Comparison of ENCODE assay signal across 8 cellular contexts in the genomic region with DNA sequence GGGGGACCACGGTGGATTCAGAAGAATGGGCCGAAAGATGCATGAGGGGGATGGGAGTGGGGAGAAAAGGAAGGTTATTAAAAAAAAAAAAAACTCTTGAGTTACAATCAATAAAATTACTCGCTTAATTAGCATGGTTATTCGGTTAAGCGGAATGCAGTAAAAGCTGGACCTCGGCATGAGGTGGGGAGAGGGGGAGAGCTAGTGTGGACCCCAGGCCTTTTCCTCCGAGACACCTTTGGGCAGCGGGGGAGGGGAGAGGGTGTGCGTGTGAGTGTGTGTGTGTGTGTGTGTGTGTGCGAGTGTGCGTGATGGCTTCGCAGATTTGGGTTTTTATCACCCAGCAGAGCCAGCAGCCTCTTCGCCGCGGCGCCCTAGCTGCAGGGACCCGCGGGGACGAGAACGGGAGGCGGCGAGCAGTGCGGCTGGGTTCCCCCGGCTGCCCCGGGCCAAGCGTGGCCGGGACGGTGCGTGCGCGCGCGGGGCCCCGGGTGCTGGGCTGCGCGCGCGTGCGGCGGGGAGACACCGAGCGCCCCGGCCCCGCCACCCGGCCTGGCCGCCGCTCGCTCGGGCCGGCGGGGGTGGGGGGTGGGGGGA. TPM values are rescaled to one million over a fixed set of nuclear protein-coding genes. Genes with fewer than 3 reads are reported as not detected.
DNase-seq lines count a peak whose midpoint lies in the region; ATAC-seq lines count a peak whose summit lies in the region.

No MANE protein-coding gene starts in this region.

- peaks cover 8% of the 10 kb centered on the region for H3K4me1 Mint-ChIP-seq in activated T-helper 17 cell treated with anti-CD3 and anti-CD28 coated beads, Interleukin-2, amount 50 U/mL, for 72 hours
- H3K4me1 Mint-ChIP-seq in immature natural killer cell = peaks cover 31 to 36% of the 10 kb centered on the region in 2 donors

- H3K36me3 ChIP-seq in subcutaneous abdominal adipose tissue (ENCODE audit: control insufficient read depth in 5 of 5, insufficient read depth in 5 of 5, low read length in 5 of 5) = no peaks in the 10 kb centered on the region

- H3K9me3 Mint-ChIP-seq in activated T-helper 17 cell treated with anti-CD3 and anti-CD28 coated beads, Interleukin-2, amount 50 U/mL, for 72 hours = no peaks in the 10 kb centered on the region
- H3K9me3 Mint-ChIP-seq in immature natural killer cell = no peaks in the 10 kb centered on the region

- peak overlapping the region in 3 of 5 donors; percentile 69 to 82 (median 75) for H3K9ac ChIP-seq in subcutaneous abdominal adipose tissue (ENCODE audit: low read length in 5 of 5)

- ATAC-seq in activated T-helper 17 cell treated with anti-CD3 and anti-CD28 coated beads, Interleukin-2, amount 50 U/mL, for 72 hours (replicated peaks) = no peak
- ATAC-seq in HG02840 (IDR thresholded peaks at IDR 0.05; ENCODE audit: low FRiP score, unreplicated experiment) = no peak
- no peak for ATAC-seq in GM18873 (IDR thresholded peaks at IDR 0.05; ENCODE audit: low FRiP score, unreplicated experiment)

- H3K36me3 Mint-ChIP-seq in activated T-helper 17 cell treated with anti-CD3 and anti-CD28 coated beads, Interleukin-2, amount 50 U/mL, for 72 hours (ENCODE audit: low read depth) = peaks cover 23% of the 10 kb centered on the region
- no peaks in the 10 kb centered on the region for H3K36me3 Mint-ChIP-seq in immature natural killer cell

- H3K4me3 Mint-ChIP-seq in activated T-helper 17 cell treated with anti-CD3 and anti-CD28 coated beads, Interleukin-2, amount 50 U/mL, for 72 hours = peak overlapping the region; percentile 79
- peak overlapping the region; percentile 86 to 95 (median 87) for H3K4me3 Mint-ChIP-seq in immature natural killer cell

- peak; percentile 69 to 73 for DNase-seq in NCI-H526 (lab: John Stamatoyannopoulos, UW)
- DNase-seq in NCI-H526 treated with DMSO at 0.1 percent for 48 hours (lab: John Stamatoyannopoulos, UW) = no peak
- no peak for DNase-seq in immature natural killer cell
- DNase-seq in globus pallidus (ENCODE audit: low spot score) = no peak

- peaks cover 50% of the 10 kb centered on the region for H3K27me3 Mint-ChIP-seq in activated T-helper 17 cell treated with anti-CD3 and anti-CD28 coated beads, Interleukin-2, amount 50 U/mL, for 72 hours
- H3K27me3 Mint-ChIP-seq in immature natural killer cell (ENCODE audit: low read depth in 3 of 3) = peaks cover 38 to 57% (median 56%) of the 10 kb centered on the region in 3 donors

- H3K27ac ChIP-seq in subcutaneous abdominal adipose tissue (ENCODE audit: low read depth, low read length) = peak overlapping the region; percentile 87

- no peaks in the 10 kb centered on the region for H3K9me3 ChIP-seq in subcutaneous abdominal adipose tissue (ENCODE audit: control insufficient read depth in 5 of 5, low read length in 5 of 5)

- peaks cover 16 to 84% (median 72%) of the 10 kb centered on the region in 5 donors for H3K4me1 ChIP-seq in subcutaneous abdominal adipose tissue (ENCODE audit: control insufficient read depth in 5 of 5, insufficient read depth in 5 of 5, low read length in 5 of 5)

- no peak overlapping the region for H3K27ac Mint-ChIP-seq in activated T-helper 17 cell treated with anti-CD3 and anti-CD28 coated beads, Interleukin-2, amount 50 U/mL, for 72 hours
- H3K27ac Mint-ChIP-seq in immature natural killer cell = peak overlapping the region in 2 of 6 donors; percentile 59 to 91

- no peaks in the 10 kb centered on the region for H3K27me3 ChIP-seq in subcutaneous abdominal adipose tissue (ENCODE audit: control insufficient read depth in 5 of 5, insufficient read depth in 4 of 5, low read length in 5 of 5)

- H3K4me3 ChIP-seq in subcutaneous abdominal adipose tissue (ENCODE audit: low read depth in 1 of 5, low read length in 5 of 5) = peak overlapping the region; percentile 73 to 82 (median 77)

RNA-seq across cellular contexts. Expression of gene BAHCC1, which starts 3.7 kb away (rescaled TPM):
- under 1 TPM in 1 of 2 donors, not detected in 1; 0.26 TPM for total RNA-seq in activated T-helper 17 cell treated with anti-CD3 and anti-CD28 coated beads, Interleukin-2, amount 50 U/mL, for 72 hours
- under 1 TPM in 1 of 3 donors, not detected in 2; 0.02 TPM for polyA plus RNA-seq in immature natural killer cell

Comparison
In these comparisons a context has a peak if more than half of its experiments do, and no peak if none do; other contexts are left out.
1. DNase-seq: peak in NCI-H526 (2 of 2); none in NCI-H526 treated with DMSO at 0.1 percent for 48 hours (single experiment), immature natural killer cell (0 of 3) and globus pallidus (single experiment).